Comparison of ENCODE assay signal across 13 cellular contexts in genomic region chr9:127768666-127769065, GRCh38. TPM values are rescaled to one million over a fixed set of nuclear protein-coding genes. Genes with fewer than 3 reads are reported as not detected.
DNase-seq lines count a peak whose midpoint lies in the region; ATAC-seq and TF ChIP-seq lines count a peak whose summit lies in the region.
"Had no signal": no experiment of that assay in that cellular context is flagged by ENCODE, and none has a peak within 500 bp of the region (broad histone marks: within the 10 kb centered on the region; RNA-seq: fewer than 3 reads in every experiment).

No MANE protein-coding gene starts in this region.

- H2AFZ ChIP-seq in hepatocyte (no peak overlapping the region), smooth muscle cell (ENCODE audit: low read depth) (peak overlapping the region; percentile 58)

- H3K9me3 ChIP-seq in hepatocyte (ENCODE audit: low read depth) (no peaks in the 10 kb centered on the region), smooth muscle cell (replicated peaks; ENCODE audit: low read depth) (no peaks in the 10 kb centered on the region)

- H3K27ac ChIP-seq in hepatocyte (peak overlapping the region; percentile 84), smooth muscle cell (ENCODE audit: low read depth) (no peak overlapping the region)

- H3K9me2 ChIP-seq in hepatocyte (replicated peaks; ENCODE audit: insufficient read depth): no peaks in the 10 kb centered on the region

- POLR2A ChIA-PET in activated CD4-positive, alpha-beta T cell treated with anti-CD3 and anti-CD28 coated beads for 36 hours (lab: Charles Lee): no interaction called here
- POLR2A ChIA-PET in activated CD4-positive, alpha-beta memory T cell treated with anti-CD3 and anti-CD28 coated beads, Interleukin-2, amount 10 ng/mL, durations not matched to agents 7 days and 5 days (lab: Charles Lee): interaction anchor here (1.7 to 4.6 kb wide), 2 partner anchors 16 to 33 kb away, joined by 6 to 77 read pairs; partner anchors contain the start of genes CDK9 and TOR2A

- H3K36me3 ChIP-seq in hepatocyte (replicated peaks; ENCODE audit: insufficient read depth, low read depth) (no peaks in the 10 kb centered on the region), smooth muscle cell (ENCODE audit: low read depth) (no peaks in the 10 kb centered on the region)

- peaks cover 12% of the 10 kb centered on the region for H3K4me1 ChIP-seq in hepatocyte (ENCODE audit: insufficient read depth)
- peaks cover 8% of the 10 kb centered on the region for H3K4me1 ChIP-seq in smooth muscle cell (ENCODE audit: low read depth)

- H3K9me3 Mint-ChIP-seq in activated CD4-positive, alpha-beta T cell treated with anti-CD3 and anti-CD28 coated beads for 36 hours (ENCODE audit: low read depth): no peaks in the 10 kb centered on the region
- no peaks in the 10 kb centered on the region for H3K9me3 Mint-ChIP-seq in activated CD4-positive, alpha-beta memory T cell treated with anti-CD3 and anti-CD28 coated beads, Interleukin-2, amount 10 ng/mL, durations not matched to agents 7 days and 5 days

- peak overlapping the region; percentile 32 for H3K27ac Mint-ChIP-seq in activated CD4-positive, alpha-beta T cell treated with anti-CD3 and anti-CD28 coated beads for 36 hours
- peak overlapping the region; percentile 78 for H3K27ac Mint-ChIP-seq in activated CD4-positive, alpha-beta memory T cell treated with anti-CD3 and anti-CD28 coated beads, Interleukin-2, amount 10 ng/mL, durations not matched to agents 7 days and 5 days

- H3K79me2 ChIP-seq in hepatocyte (no peaks in the 10 kb centered on the region), smooth muscle cell (ENCODE audit: low read depth) (no peaks in the 10 kb centered on the region)

- no peak overlapping the region for H3K4me3 Mint-ChIP-seq in activated CD4-positive, alpha-beta T cell treated with anti-CD3 and anti-CD28 coated beads for 36 hours
- H3K4me3 Mint-ChIP-seq in activated CD4-positive, alpha-beta memory T cell treated with anti-CD3 and anti-CD28 coated beads, Interleukin-2, amount 10 ng/mL, durations not matched to agents 7 days and 5 days: peak overlapping the region; percentile 12

- no peak overlapping the region for H3K4me3 ChIP-seq in hepatocyte
- H3K4me3 ChIP-seq in smooth muscle cell: no peak overlapping the region

- TF ChIP-seq CTCF in hepatocyte (IDR thresholded peaks at IDR 0.05; ENCODE audit: poor library complexity): no peak
- no peak for TF ChIP-seq CTCF in smooth muscle cell (IDR thresholded peaks at IDR 0.05; ENCODE audit: borderline replicate concordance, insufficient read depth, poor library complexity, severe bottlenecking)

- no peak for ATAC-seq in activated CD4-positive, alpha-beta T cell treated with anti-CD3 and anti-CD28 coated beads for 36 hours
- ATAC-seq in HG02840 (IDR thresholded peaks at IDR 0.05; ENCODE audit: low FRiP score, unreplicated experiment): no peak

- 90% methylated on average over 8 of the region's 8 CpGs for whole genome bisulfite sequencing in hepatocyte (ENCODE audit: low lambda C conversion rate, missing lambda C conversion rate)
- WGBS in smooth muscle cell (ENCODE audit: low lambda C conversion rate): 84% methylated on average over 6 of the region's 8 CpGs

- no peaks in the 10 kb centered on the region for H3F3A ChIP-seq in smooth muscle cell (ENCODE audit: low read depth)

- H3K27me3 ChIP-seq in hepatocyte (no peaks in the 10 kb centered on the region), smooth muscle cell (ENCODE audit: low read depth) (no peaks in the 10 kb centered on the region)

- peaks cover 67% of the 10 kb centered on the region for H3K4me1 Mint-ChIP-seq in activated CD4-positive, alpha-beta T cell treated with anti-CD3 and anti-CD28 coated beads for 36 hours
- H3K4me1 Mint-ChIP-seq in activated CD4-positive, alpha-beta memory T cell treated with anti-CD3 and anti-CD28 coated beads, Interleukin-2, amount 10 ng/mL, durations not matched to agents 7 days and 5 days: peaks cover 85% of the 10 kb centered on the region

- intact Hi-C loops in activated CD4-positive, alpha-beta T cell treated with anti-CD3 and anti-CD28 coated beads for 36 hours (cut with DNase I, micrococcal nuclease): no loop called here

- DNase-seq in activated CD4-positive, alpha-beta T cell treated with anti-CD3 and anti-CD28 coated beads for 36 hours: no peak
- DNase-seq in activated CD4-positive, alpha-beta T cell treated with anti-CD3 and anti-CD28 coated beads for 48 hours: no peak
- DNase-seq in activated CD4-positive, alpha-beta memory T cell treated with anti-CD3 and anti-CD28 coated beads, Interleukin-2, amount 10 ng/mL, durations not matched to agents 7 days and 5 days: no peak
- DNase-seq in hepatocyte (ENCODE audit: low spot score): no peak
- no peak for DNase-seq in smooth muscle cell (lab: John Stamatoyannopoulos, UW; ENCODE audit: unreplicated experiment)
- no peak for DNase-seq in HT-29 (ENCODE audit: low spot score)
- no peak for DNase-seq in retina
- DNase-seq: DMS79; NCI-H1105 treated with DMSO at 0.1 percent for 48 hours; NK-92 treated with Interleukin-12 subunit alpha and Interleukin-12 subunit beta, amount 100 ng/mL, for 24 hours; stimulated activated CD4-positive, alpha-beta T cell treated with anti-CD3 and anti-CD28 coated beads, Interleukin-4, amount 100 ng/mL, for 24 hours; T-helper 9 cell had no signal

- CTCF ChIA-PET in activated CD4-positive, alpha-beta T cell treated with anti-CD3 and anti-CD28 coated beads for 36 hours (lab: Charles Lee): interaction anchor here (1.9 kb wide), 1 partner anchor 101 kb away, joined by 6 read pairs; no protein-coding TSS in a partner anchor
- CTCF ChIA-PET in activated CD4-positive, alpha-beta memory T cell treated with anti-CD3 and anti-CD28 coated beads, Interleukin-2, amount 10 ng/mL, durations not matched to agents 7 days and 5 days (lab: Charles Lee): interaction anchor here (1.7 to 7.8 kb wide), 2 partner anchors 14 to 101 kb away, joined by 5 to 90 read pairs; partner anchors contain the start of gene CDK9

- H3K27me3 Mint-ChIP-seq in activated CD4-positive, alpha-beta T cell treated with anti-CD3 and anti-CD28 coated beads for 36 hours: no peaks in the 10 kb centered on the region
- no peaks in the 10 kb centered on the region for H3K27me3 Mint-ChIP-seq in activated CD4-positive, alpha-beta memory T cell treated with anti-CD3 and anti-CD28 coated beads, Interleukin-2, amount 10 ng/mL, durations not matched to agents 7 days and 5 days

- H3K4me2 ChIP-seq in hepatocyte (no peak overlapping the region), smooth muscle cell (no peak overlapping the region)

- H3K36me3 Mint-ChIP-seq in activated CD4-positive, alpha-beta T cell treated with anti-CD3 and anti-CD28 coated beads for 36 hours (ENCODE audit: low read depth): peaks cover 30% of the 10 kb centered on the region
- peaks cover 89% of the 10 kb centered on the region for H3K36me3 Mint-ChIP-seq in activated CD4-positive, alpha-beta memory T cell treated with anti-CD3 and anti-CD28 coated beads, Interleukin-2, amount 10 ng/mL, durations not matched to agents 7 days and 5 days (ENCODE audit: low read depth)

- H4K20me1 ChIP-seq in hepatocyte (ENCODE audit: insufficient read depth, poor library complexity, severe bottlenecking) (no peaks in the 10 kb centered on the region), smooth muscle cell (ENCODE audit: low read depth) (no peaks in the 10 kb centered on the region)

- H3K9ac ChIP-seq in smooth muscle cell (ENCODE audit: low read depth): no peak overlapping the region

RNA-seq across cellular contexts. Expression of gene SH2D3C, which starts 9.8 kb away (rescaled TPM):
- 10 to 100 TPM; 30.3 to 35.2 TPM for total RNA-seq in activated CD4-positive, alpha-beta T cell treated with anti-CD3 and anti-CD28 coated beads for 36 hours
- total RNA-seq in activated CD4-positive, alpha-beta memory T cell treated with anti-CD3 and anti-CD28 coated beads, Interleukin-2, amount 10 ng/mL, durations not matched to agents 7 days and 5 days: 10 to 100 TPM; 80.8 to 81.9 TPM
- 0.23 and 0.96 TPM in 2 replicates for total RNA-seq in hepatocyte
- 0.89 and 2.2 TPM in 2 replicates for polyA plus RNA-seq in hepatocyte
- total RNA-seq in smooth muscle cell: 1.5 TPM in 1 of 2 replicates, not detected in the other
- polyA plus RNA-seq in smooth muscle cell: 0.54 and 0.83 TPM in 2 replicates
- not detected in 2 replicates for total RNA-seq in HT-29 (2014; rRNA removed; shearing (Covaris generic))

RNA-seq across cellular contexts. Expression of gene CDK9, which starts 17.2 kb away (rescaled TPM):
- 10 to 100 TPM; 63.8 to 80.4 TPM for total RNA-seq in activated CD4-positive, alpha-beta T cell treated with anti-CD3 and anti-CD28 coated beads for 36 hours
- 100 to 1,000 TPM; 112 to 115 TPM for total RNA-seq in activated CD4-positive, alpha-beta memory T cell treated with anti-CD3 and anti-CD28 coated beads, Interleukin-2, amount 10 ng/mL, durations not matched to agents 7 days and 5 days
- total RNA-seq in hepatocyte: 53.5 and 84.6 TPM in 2 replicates
- polyA plus RNA-seq in hepatocyte: 91.4 and 92.3 TPM in 2 replicates
- 38.2 and 48.0 TPM in 2 replicates for total RNA-seq in smooth muscle cell
- 61.4 and 68.6 TPM in 2 replicates for polyA plus RNA-seq in smooth muscle cell
- total RNA-seq in HT-29 (2014; rRNA removed; shearing (Covaris generic)): 42.6 and 45.4 TPM in 2 replicates

RNA-seq across cellular contexts. Expression of gene TOR2A, which starts 33.6 kb away (rescaled TPM):
- total RNA-seq in activated CD4-positive, alpha-beta T cell treated with anti-CD3 and anti-CD28 coated beads for 36 hours: 10 to 100 TPM; 11.3 to 14.0 TPM
- 10 to 100 TPM; 20.6 to 23.3 TPM for total RNA-seq in activated CD4-positive, alpha-beta memory T cell treated with anti-CD3 and anti-CD28 coated beads, Interleukin-2, amount 10 ng/mL, durations not matched to agents 7 days and 5 days
- total RNA-seq in hepatocyte (16.8 and 17.1 TPM in 2 replicates), smooth muscle cell (6.5 and 7.3 TPM in 2 replicates)
- polyA plus RNA-seq in hepatocyte (21.3 and 28.8 TPM in 2 replicates), smooth muscle cell (11.5 and 12.3 TPM in 2 replicates)
- 14.3 and 18.9 TPM in 2 replicates for total RNA-seq in HT-29 (2014; rRNA removed; shearing (Covaris generic))

RNA-seq across cellular contexts. Expression of gene FPGS, which starts 34.0 kb away (rescaled TPM):
- total RNA-seq in activated CD4-positive, alpha-beta T cell treated with anti-CD3 and anti-CD28 coated beads for 36 hours: 10 to 100 TPM; 71.9 to 80.4 TPM
- total RNA-seq in activated CD4-positive, alpha-beta memory T cell treated with anti-CD3 and anti-CD28 coated beads, Interleukin-2, amount 10 ng/mL, durations not matched to agents 7 days and 5 days: 10 to 100 TPM; 65.6 to 65.8 TPM
- total RNA-seq in hepatocyte (27.4 and 30.9 TPM in 2 replicates), smooth muscle cell (9.2 and 12.9 TPM in 2 replicates)
- polyA plus RNA-seq in hepatocyte (48.5 and 52.2 TPM in 2 replicates), smooth muscle cell (26.2 and 34.9 TPM in 2 replicates)
- 180 and 200 TPM in 2 replicates for total RNA-seq in HT-29 (2014; rRNA removed; shearing (Covaris generic))

RNA-seq across cellular contexts. Expression of gene TTC16, which starts 52.8 kb away (rescaled TPM):
- under 1 TPM; 0.16 to 0.30 TPM for total RNA-seq in activated CD4-positive, alpha-beta T cell treated with anti-CD3 and anti-CD28 coated beads for 36 hours
- total RNA-seq in activated CD4-positive, alpha-beta memory T cell treated with anti-CD3 and anti-CD28 coated beads, Interleukin-2, amount 10 ng/mL, durations not matched to agents 7 days and 5 days: 1 to 10 TPM; 5.0 to 5.2 TPM
- total RNA-seq in hepatocyte (0.24 TPM in 1 of 2 replicates, not detected in the other), smooth muscle cell (not detected in 2 replicates)
- polyA plus RNA-seq in hepatocyte (not detected in 2 replicates), smooth muscle cell (0.22 TPM in 1 of 2 replicates, not detected in the other)
- not detected in 2 replicates for total RNA-seq in HT-29 (2014; rRNA removed; shearing (Covaris generic))

Comparison
In these comparisons a context has a peak if more than half of its experiments do, and no peak if none do; other contexts are left out.
1. RNA of gene SH2D3C, which starts 9.8 kb away (total RNA-seq): 80.8 to 81.9 TPM in activated CD4-positive, alpha-beta memory T cell treated with anti-CD3 and anti-CD28 coated beads, Interleukin-2, amount 10 ng/mL, durations not matched to agents 7 days and 5 days and 30.3 to 35.2 TPM in activated CD4-positive, alpha-beta T cell treated with anti-CD3 and anti-CD28 coated beads for 36 hours; 0.23 to 0.96 TPM in hepatocyte, 1.5 TPM in smooth muscle cell and not detected in HT-29; every median in the first group is over 10 times any median in the second.